26 cellular contexts compared by ENCODE assay signal in the genomic region with DNA sequence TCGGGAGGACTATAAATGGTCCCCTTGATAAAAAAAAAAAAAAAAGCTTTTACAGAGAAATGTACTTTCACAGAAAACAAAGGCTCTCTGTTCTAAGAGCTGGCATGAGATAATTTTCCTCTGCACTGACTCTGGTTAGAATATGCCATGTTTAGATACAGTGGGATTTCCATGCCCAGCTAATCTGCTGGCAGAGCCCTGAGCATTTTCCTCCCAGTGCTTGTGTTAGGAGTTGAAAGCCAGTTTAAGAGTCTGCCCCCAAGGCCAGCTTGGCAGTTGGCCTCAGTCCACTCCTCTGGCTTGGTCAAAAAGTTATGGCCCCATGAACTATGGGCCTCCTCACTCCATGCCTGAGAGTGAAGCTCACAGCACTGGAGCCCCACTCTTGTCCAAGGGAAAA. TPM values are rescaled to one million over a fixed set of nuclear protein-coding genes. Genes with fewer than 3 reads are reported as not detected.
DNase-seq lines count a peak whose midpoint lies in the region; ATAC-seq lines count a peak whose summit lies in the region.
"Had no signal": no experiment of that assay in that cellular context is flagged by ENCODE, and none has a peak within 500 bp of the region (broad histone marks: within the 10 kb centered on the region; RNA-seq: fewer than 3 reads in every experiment).

No MANE protein-coding gene starts in this region.

- no peak overlapping the region for H3K4me3 Mint-ChIP-seq in activated T-cell treated with anti-CD3 and anti-CD28 coated beads, Interleukin-2, amount 50 U/mL, for 72 hours
- H3K4me3 Mint-ChIP-seq: activated naive CD4-positive, alpha-beta T cell treated with anti-CD3 and anti-CD28 coated beads, Interleukin-2, amount 10 ng/mL, durations not matched to agents 7 days and 5 days; nephron had no signal

- H3K27ac ChIP-seq in caudate nucleus (ENCODE audit: low read depth, low read length): peak overlapping the region; percentile 53
- H3K27ac ChIP-seq: heart right ventricle, PC-9, prostate gland, SJSA1, skin epidermis had no signal

- no peaks in the 10 kb centered on the region for H3K36me3 Mint-ChIP-seq in activated T-cell treated with anti-CD3 and anti-CD28 coated beads, Interleukin-2, amount 50 U/mL, for 72 hours (ENCODE audit: insufficient read depth in 2 of 2)

- peaks cover 51% of the 10 kb centered on the region for H3K4me1 Mint-ChIP-seq in activated T-cell treated with anti-CD3 and anti-CD28 coated beads, Interleukin-2, amount 50 U/mL, for 72 hours (ENCODE audit: low read depth)

- no peak for ATAC-seq in activated T-cell treated with anti-CD3 and anti-CD28 coated beads, Interleukin-2, amount 50 U/mL, for 72 hours (replicated peaks in 1 of 2)
- no peak for ATAC-seq in GM19395 (IDR thresholded peaks at IDR 0.05; ENCODE audit: unreplicated experiment)
- ATAC-seq: K562, left lobe of liver had no signal

- H3K9me3 Mint-ChIP-seq in activated T-cell treated with anti-CD3 and anti-CD28 coated beads, Interleukin-2, amount 50 U/mL, for 72 hours: no peaks in the 10 kb centered on the region
- H3K9me3 Mint-ChIP-seq: activated naive CD4-positive, alpha-beta T cell treated with anti-CD3 and anti-CD28 coated beads, Interleukin-2, amount 10 ng/mL, durations not matched to agents 7 days and 5 days; nephron had no signal

- DNase-seq in activated T-cell treated with anti-CD3 and anti-CD28 coated beads, Interleukin-2, amount 50 U/mL, for 72 hours: no peak
- DNase-seq in activated T-cell treated with anti-CD3 and anti-CD28 coated beads, Interleukin-2, amount 50 U/mL, for 1 hour: no peak
- DNase-seq in caudate nucleus (lab: John Stamatoyannopoulos, UW) (peak in 52 of 61 donors; percentile 3 to 80 (median 44)), midbrain (lab: John Stamatoyannopoulos, UW) (peak; percentile 82), superior temporal gyrus (ENCODE audit: extremely low spot score) (peak; percentile 97), NCI-H226 (no peak), RPMI8226 (no peak)
- DNase-seq: activated CD4-positive, alpha-beta T cell treated with anti-CD3 and anti-CD28 coated beads for 1 hour; activated CD8-positive, alpha-beta memory T cell treated with anti-CD3 and anti-CD28 coated beads for 24 hours; activated naive CD4-positive, alpha-beta T cell treated with anti-CD3 and anti-CD28 coated beads, Interleukin-2, amount 10 ng/mL, durations not matched to agents 7 days and 5 days; activated T-cell treated with anti-CD3 and anti-CD28 coated beads, Interleukin-2, amount 50 U/mL, for 48 hours; aorta; cerebellar nuclear complex; COR-L47; DMS79 treated with DMSO at 0.1 percent for 48 hours; heart right ventricle; NCI-H1417 treated with DMSO at 0.1 percent for 48 hours; NCI-H524; PC-9 had no signal

- peaks cover 39% of the 10 kb centered on the region for H3K27me3 Mint-ChIP-seq in activated T-cell treated with anti-CD3 and anti-CD28 coated beads, Interleukin-2, amount 50 U/mL, for 72 hours (ENCODE audit: low read depth)
- H3K27me3 Mint-ChIP-seq: activated naive CD4-positive, alpha-beta T cell treated with anti-CD3 and anti-CD28 coated beads, Interleukin-2, amount 10 ng/mL, durations not matched to agents 7 days and 5 days had no signal

- peak overlapping the region; percentile 50 for H3K27ac Mint-ChIP-seq in activated T-cell treated with anti-CD3 and anti-CD28 coated beads, Interleukin-2, amount 50 U/mL, for 72 hours
- H3K27ac Mint-ChIP-seq: activated naive CD4-positive, alpha-beta T cell treated with anti-CD3 and anti-CD28 coated beads, Interleukin-2, amount 10 ng/mL, durations not matched to agents 7 days and 5 days had no signal

RNA-seq across cellular contexts. Expression of gene MOCS2, which starts 22.0 kb away (rescaled TPM):
- total RNA-seq in activated T-cell treated with anti-CD3 and anti-CD28 coated beads, Interleukin-2, amount 50 U/mL, for 72 hours: 10 to 100 TPM; 19.0 to 20.4 TPM

Comparison
In these comparisons a context has a peak if more than half of its experiments do, and no peak if none do; other contexts are left out.
1. DNase-seq: peak in caudate nucleus (52 of 61), midbrain (single experiment) and superior temporal gyrus (single experiment); none in activated T-cell treated with anti-CD3 and anti-CD28 coated beads, Interleukin-2, amount 50 U/mL, for 72 hours (0 of 2), activated T-cell treated with anti-CD3 and anti-CD28 coated beads, Interleukin-2, amount 50 U/mL, for 1 hour (single experiment), NCI-H226 (single experiment) and RPMI8226 (single experiment).